1 cellular context compared by ENCODE assay signal in genomic region chr3:45387636-45388348, GRCh38.
TF ChIP-seq lines count a peak whose summit lies in the region.

No MANE protein-coding gene starts in this region.

TF ChIP-seq in K562, 482 proteins besides CTCF, POLR2A, EP300 and RAD21 (continued from another document and continues in another):
- TF ChIP-seq ARID1B (IDR thresholded peaks at IDR 0.05), result no peak
- no peak for TF ChIP-seq CCNT2 (IDR thresholded peaks at IDR 0.05; ENCODE audit: borderline replicate concordance, extremely low read depth, insufficient read length, low read depth, low read length)
- TF ChIP-seq TRIM25 (IDR thresholded peaks at IDR 0.05; ENCODE audit: borderline replicate concordance), result no peak
- no peak for TF ChIP-seq FOSL1 (tag; conservative IDR thresholded peaks at IDR 0.05)
- no peak for TF ChIP-seq SREBF1 (IDR thresholded peaks at IDR 0.05; ENCODE audit: borderline replicate concordance, low read depth, low read length)
- no peak for TF ChIP-seq NR2C1 (IDR thresholded peaks at IDR 0.05)
- no peak for TF ChIP-seq NR2C1 (tag; IDR thresholded peaks at IDR 0.05)
- TF ChIP-seq MGA (IDR thresholded peaks at IDR 0.05), result peak; percentile 32; the same call in 1 of the 2 replicates
- TF ChIP-seq RBM34 (IDR thresholded peaks at IDR 0.05; ENCODE audit: borderline replicate concordance, insufficient read depth, low read length), result no peak
- TF ChIP-seq MBD1 (CRISPR knock-in tag; IDR thresholded peaks at IDR 0.05), result no peak
- TF ChIP-seq CTCFL (IDR thresholded peaks at IDR 0.05; ENCODE audit: borderline replicate concordance, insufficient read depth, low read depth, low read length, poor library complexity, severe bottlenecking), result no peak
- TF ChIP-seq POU5F1 (IDR thresholded peaks at IDR 0.05; ENCODE audit: borderline replicate concordance, low read depth, low read length, partially characterized antibody), result no peak
- no peak for TF ChIP-seq ZBTB26 (CRISPR knock-in tag; IDR thresholded peaks at IDR 0.05)
- no peak for TF ChIP-seq E4F1 (CRISPR knock-in tag; IDR thresholded peaks at IDR 0.05; ENCODE audit: borderline replicate concordance)
- TF ChIP-seq TAF7 (tag; IDR thresholded peaks at IDR 0.05), result no peak
- TF ChIP-seq STAG1 (CRISPR knock-in tag; IDR thresholded peaks at IDR 0.05; ENCODE audit: borderline replicate concordance), result no peak
- no peak for TF ChIP-seq RBFOX2 (IDR thresholded peaks at IDR 0.05; ENCODE audit: low read depth, low read length)
- TF ChIP-seq C11orf30 (IDR thresholded peaks at IDR 0.05; ENCODE audit: low read depth), result peak; percentile 74
- no peak for TF ChIP-seq NFE2 (IDR thresholded peaks at IDR 0.05; ENCODE audit: low read depth)
- TF ChIP-seq SMARCE1 (IDR thresholded peaks at IDR 0.05), result 0 out of 2 replicates have a peak, but pooled peaks have one; percentile 25
- TF ChIP-seq MNT (conservative IDR thresholded peaks at IDR 0.05), result no peak
- no peak for TF ChIP-seq BRD4 (IDR thresholded peaks at IDR 0.05)
- no peak for TF ChIP-seq ZNF175 (CRISPR knock-in tag; IDR thresholded peaks at IDR 0.05; ENCODE audit: low read depth)
- no peak for TF ChIP-seq CHD4 (IDR thresholded peaks at IDR 0.05; ENCODE audit: insufficient read depth, insufficient replicate concordance, low read depth, low read length, poor library complexity, severe bottlenecking)
- no peak for TF ChIP-seq CBX2 (IDR thresholded peaks at IDR 0.05; ENCODE audit: insufficient read depth, low read length, poor library complexity, severe bottlenecking)
- TF ChIP-seq ZNF280B (CRISPR knock-in tag; IDR thresholded peaks at IDR 0.05), result no peak
- TF ChIP-seq ZNF316 (IDR thresholded peaks at IDR 0.05), result peak; percentile 80
- no peak for TF ChIP-seq ZNF23 (CRISPR knock-in tag; IDR thresholded peaks at IDR 0.05)
- no peak for TF ChIP-seq HDAC1 (IDR thresholded peaks at IDR 0.05)
- TF ChIP-seq SLC30A9 (CRISPR knock-in tag; IDR thresholded peaks at IDR 0.05), result no peak
- no peak for TF ChIP-seq ATF4 (CRISPR knock-in tag; IDR thresholded peaks at IDR 0.05)
